8 cellular contexts compared by ENCODE assay signal in genomic region chr10:35640951-35641429, GRCh38. TPM values are rescaled to one million over a fixed set of nuclear protein-coding genes. Genes with fewer than 3 reads are reported as not detected.
DNase-seq lines count a peak whose midpoint lies in the region; ATAC-seq and TF ChIP-seq lines count a peak whose summit lies in the region.

No MANE protein-coding gene starts in this region.

- H3K27ac ChIP-seq in epithelial cell of prostate (peak overlapping the region; percentile 45), subcutaneous abdominal adipose tissue (ENCODE audit: low read depth, low read length) (peak overlapping the region; percentile 69)

- peak overlapping the region in 4 of 5 donors; percentile 51 to 69 (median 55) for H3K9ac ChIP-seq in subcutaneous abdominal adipose tissue (ENCODE audit: low read length in 5 of 5)

- H3K9me3 Mint-ChIP-seq in HFFc6: no peaks in the 10 kb centered on the region
- no peaks in the 10 kb centered on the region for H3K9me3 Mint-ChIP-seq in activated CD8-positive, alpha-beta T cell treated with anti-CD3 and anti-CD28 coated beads, Interleukin-2, amount 10 ng/mL, durations not matched to agents 7 days and 5 days (ENCODE audit: insufficient read depth)

- POLR2A ChIA-PET in activated CD8-positive, alpha-beta T cell treated with anti-CD3 and anti-CD28 coated beads, Interleukin-2, amount 10 ng/mL, durations not matched to agents 7 days and 5 days (lab: Charles Lee): no interaction called here

- no peaks in the 10 kb centered on the region for H3K9me3 ChIP-seq in mucosa of descending colon
- H3K9me3 ChIP-seq in subcutaneous abdominal adipose tissue (ENCODE audit: control insufficient read depth in 5 of 5, low read length in 5 of 5): no peaks in the 10 kb centered on the region

- peak overlapping the region; percentile 79 for H3K4me3 Mint-ChIP-seq in HFFc6
- H3K4me3 Mint-ChIP-seq in activated CD8-positive, alpha-beta T cell treated with anti-CD3 and anti-CD28 coated beads, Interleukin-2, amount 10 ng/mL, durations not matched to agents 7 days and 5 days: peak overlapping the region; percentile 70

- H3K4me3 ChIP-seq in mucosa of descending colon: peak overlapping the region; percentile 75
- peak overlapping the region; percentile 38 to 92 (median 86) for H3K4me3 ChIP-seq in subcutaneous abdominal adipose tissue (ENCODE audit: low read depth in 1 of 5, low read length in 5 of 5)

- H3K36me3 ChIP-seq in mucosa of descending colon (ENCODE audit: low read depth) (no peaks in the 10 kb centered on the region), subcutaneous abdominal adipose tissue (ENCODE audit: control insufficient read depth in 5 of 5, insufficient read depth in 5 of 5, low read length in 5 of 5) (peaks cover 0 to 5% (median 0%) of the 10 kb centered on the region in 5 donors)

- H3K4me1 Mint-ChIP-seq in HFFc6 (ENCODE audit: low read depth): peaks cover 19% of the 10 kb centered on the region
- H3K4me1 Mint-ChIP-seq in activated CD8-positive, alpha-beta T cell treated with anti-CD3 and anti-CD28 coated beads, Interleukin-2, amount 10 ng/mL, durations not matched to agents 7 days and 5 days (ENCODE audit: low read depth): peaks cover 24% of the 10 kb centered on the region

- H3K36me3 Mint-ChIP-seq in HFFc6 (ENCODE audit: low read depth): no peaks in the 10 kb centered on the region
- peaks cover 2% of the 10 kb centered on the region for H3K36me3 Mint-ChIP-seq in activated CD8-positive, alpha-beta T cell treated with anti-CD3 and anti-CD28 coated beads, Interleukin-2, amount 10 ng/mL, durations not matched to agents 7 days and 5 days (ENCODE audit: low read depth)

- H3K27me3 Mint-ChIP-seq in HFFc6 (ENCODE audit: insufficient read depth): peaks cover 36% of the 10 kb centered on the region
- peaks cover 72% of the 10 kb centered on the region for H3K27me3 Mint-ChIP-seq in activated CD8-positive, alpha-beta T cell treated with anti-CD3 and anti-CD28 coated beads, Interleukin-2, amount 10 ng/mL, durations not matched to agents 7 days and 5 days (ENCODE audit: low read depth)

- H3K27me3 ChIP-seq in subcutaneous abdominal adipose tissue (ENCODE audit: control insufficient read depth in 5 of 5, insufficient read depth in 4 of 5, low read length in 5 of 5): peaks cover 0 to 2% (median 0%) of the 10 kb centered on the region in 5 donors

- no peak overlapping the region for H3K27ac Mint-ChIP-seq in HFFc6
- no peak overlapping the region for H3K27ac Mint-ChIP-seq in activated CD8-positive, alpha-beta T cell treated with anti-CD3 and anti-CD28 coated beads, Interleukin-2, amount 10 ng/mL, durations not matched to agents 7 days and 5 days

- intact Hi-C loops in mucosa of descending colon (cut with DNase I, micrococcal nuclease): loop anchor here in 1 of 2 donors (5.0 kb wide), 1 partner anchor 276 kb away; no protein-coding TSS in a partner anchor

- TF ChIP-seq CTCF in HFFc6 (IDR thresholded peaks at IDR 0.05) (no peak), mucosa of descending colon (IDR thresholded peaks at IDR 0.05) (no peak)

- CTCF ChIA-PET in activated CD8-positive, alpha-beta T cell treated with anti-CD3 and anti-CD28 coated beads, Interleukin-2, amount 10 ng/mL, durations not matched to agents 7 days and 5 days (lab: Charles Lee): no interaction called here

- peaks cover 17% of the 10 kb centered on the region for H3K4me1 ChIP-seq in mucosa of descending colon (ENCODE audit: low read depth)
- peaks cover 0 to 56% (median 50%) of the 10 kb centered on the region in 5 donors for H3K4me1 ChIP-seq in subcutaneous abdominal adipose tissue (ENCODE audit: control insufficient read depth in 5 of 5, insufficient read depth in 5 of 5, low read length in 5 of 5)

- peak; percentile 54 for ATAC-seq in activated CD8-positive, alpha-beta T cell treated with anti-CD3 and anti-CD28 coated beads, Interleukin-2, amount 10 ng/mL, durations not matched to agents 7 days and 5 days
- peak; percentile 68 for ATAC-seq in mucosa of descending colon

- DNase-seq in SKM-1 treated with dmso at 0.1 percent for 144 hours (lab: John Stamatoyannopoulos, UW; ENCODE audit: unreplicated experiment) (peak; percentile 19), SKM-1 (lab: John Stamatoyannopoulos, UW; ENCODE audit: unreplicated experiment) (no peak), HFFc6 (peak; percentile 65), NCI-H128 (lab: John Stamatoyannopoulos, UW; ENCODE audit: unreplicated experiment) (peak; percentile 26), epithelial cell of prostate (ENCODE audit: low read depth, low spot score) (peak; percentile 79), mucosa of descending colon (peak; percentile 72 to 82 (median 81))
- peak; percentile 58 for DNase-seq in activated CD8-positive, alpha-beta T cell treated with anti-CD3 and anti-CD28 coated beads, Interleukin-2, amount 10 ng/mL, durations not matched to agents 7 days and 5 days

RNA-seq across cellular contexts. Expression of gene FZD8, which starts 1.1 kb away (rescaled TPM):
- total RNA-seq in HFFc6 (2021; fragmentation: NEBNext Ultra II Directional; extraction: Animal tissue kit (Norgen Biotek cat#: 25700)): 1 to 10 TPM in 2 of 6 experiments, under 1 TPM in 4; 0.24 to 1.2 (median 0.84) TPM
- under 1 TPM; 0.23 to 0.24 TPM for total RNA-seq in activated CD8-positive, alpha-beta T cell treated with anti-CD3 and anti-CD28 coated beads, Interleukin-2, amount 10 ng/mL, durations not matched to agents 7 days and 5 days
- total RNA-seq in mucosa of descending colon: 10 to 100 TPM; 13.4 to 31.3 (median 14.8) TPM

RNA-seq across cellular contexts. Expression of gene GJD4, which starts 35.8 kb away (rescaled TPM):
- not detected for total RNA-seq in HFFc6 (2021; fragmentation: NEBNext Ultra II Directional; extraction: Animal tissue kit (Norgen Biotek cat#: 25700))
- total RNA-seq in activated CD8-positive, alpha-beta T cell treated with anti-CD3 and anti-CD28 coated beads, Interleukin-2, amount 10 ng/mL, durations not matched to agents 7 days and 5 days: not detected
- not detected for total RNA-seq in mucosa of descending colon

Comparison
In these comparisons a context has a peak if more than half of its experiments do, and no peak if none do; other contexts are left out.
1. RNA of gene FZD8, which starts 1.1 kb away (total RNA-seq): 13.4 to 31.3 TPM in mucosa of descending colon; 0.24 to 1.2 TPM in HFFc6 and 0.23 to 0.24 TPM in activated CD8-positive, alpha-beta T cell treated with anti-CD3 and anti-CD28 coated beads, Interleukin-2, amount 10 ng/mL, durations not matched to agents 7 days and 5 days; every median in the first group is over 4 times any median in the second.